ENCODE assay signal across 8 cellular contexts in genomic region chr3:66500575-66501482, GRCh38. TPM values are rescaled to one million over a fixed set of nuclear protein-coding genes. Genes with fewer than 3 reads are reported as not detected.
DNase-seq lines count a peak whose midpoint lies in the region; ATAC-seq and TF ChIP-seq lines count a peak whose summit lies in the region.

Gene LRIG1 (minus strand): TSS chr3:66501022. CDS start chr3:66500407, 615 bp downstream.

- peaks cover 48% of the 10 kb centered on the region for H4K20me1 ChIP-seq in neural progenitor cell (ENCODE audit: low read depth)

- H3K4me2 ChIP-seq in neural progenitor cell, result peak within 1 kb of the TSS; percentile 97

- peak; percentile 99 for ATAC-seq in foreskin keratinocyte

- H3K4me1 Mint-ChIP-seq in neural progenitor cell, result peaks cover 62% of the 10 kb centered on the region

- no peaks in the 10 kb centered on the region; the same call in 1 of the 2 replicates for H3K27me3 ChIP-seq in H7 (ENCODE audit: control insufficient read depth, insufficient read depth, low read length)
- H3K27me3 ChIP-seq in MG63, result no peaks in the 10 kb centered on the region
- H3K27me3 ChIP-seq in foreskin keratinocyte, result peaks cover 16% of the 10 kb centered on the region
- no peaks in the 10 kb centered on the region for H3K27me3 ChIP-seq in neural progenitor cell
- no peaks in the 10 kb centered on the region for H3K27me3 ChIP-seq in stomach smooth muscle (ENCODE audit: control insufficient read depth in 1 of 2, insufficient read depth in 2 of 2, low read length in 2 of 2)

- TF ChIP-seq CTCF in foreskin keratinocyte (conservative IDR thresholded peaks at IDR 0.05), result peak; percentile 54
- peak; percentile 31 for TF ChIP-seq CTCF in neural progenitor cell (IDR thresholded peaks at IDR 0.05)

- H3K4me3 ChIP-seq in H7 (ENCODE audit: insufficient read depth, low read depth, low read length) (peak within 1 kb of the TSS; percentile 95), MG63 (peak within 1 kb of the TSS; percentile 54), neural progenitor cell (peak within 1 kb of the TSS; percentile 99), stomach smooth muscle (ENCODE audit: low read length in 2 of 2) (peak within 1 kb of the TSS; percentile 74 to 94)

- H3K27me3 Mint-ChIP-seq in neural progenitor cell (ENCODE audit: insufficient read depth, low read depth), result peaks cover 13% of the 10 kb centered on the region

- H3F3A ChIP-seq in neural progenitor cell (ENCODE audit: low read depth), result peaks cover 50% of the 10 kb centered on the region

- no peaks in the 10 kb centered on the region for H3K36me3 ChIP-seq in H7 (replicated peaks; ENCODE audit: control insufficient read depth, insufficient read depth, low read length)
- H3K36me3 ChIP-seq in MG63, result no peaks in the 10 kb centered on the region
- H3K36me3 ChIP-seq in neural progenitor cell, result no peaks in the 10 kb centered on the region
- H3K36me3 ChIP-seq in stomach smooth muscle (ENCODE audit: control insufficient read depth in 2 of 2, insufficient read depth in 2 of 2, low read length in 2 of 2), result no peaks in the 10 kb centered on the region

- DNase-seq in ELF-1 (ENCODE audit: low read depth, low spot score), result peak; percentile 98
- DNase-seq in H7, result peak; percentile 98
- peak; percentile 97 for DNase-seq in MG63
- DNase-seq in SIG-M5 treated with dmso at 0.1 percent for 504 hours (lab: John Stamatoyannopoulos, UW; ENCODE audit: unreplicated experiment), result peak; percentile 97
- peak; percentile 97 for DNase-seq in activated gamma-delta T cell treated with anti-CD3 and anti-CD28 coated beads, Interleukin-2, amount 50 U/mL, for 16 hours (ENCODE audit: low read depth)
- peak; percentile 88 to 92 for DNase-seq in foreskin keratinocyte
- DNase-seq in neural progenitor cell (ENCODE audit: low spot score), result peak; percentile 100

- peak within 1 kb of the TSS; percentile 28 for H2AFZ ChIP-seq in neural progenitor cell (replicated peaks)

- H3K9me3 ChIP-seq in MG63 (no peaks in the 10 kb centered on the region), neural progenitor cell (ENCODE audit: low read depth) (no peaks in the 10 kb centered on the region), stomach smooth muscle (ENCODE audit: control insufficient read depth in 2 of 2, low read length in 2 of 2) (no peaks in the 10 kb centered on the region)

- peak within 1 kb of the TSS; percentile 95 for H3K27ac Mint-ChIP-seq in neural progenitor cell

- no peaks in the 10 kb centered on the region for H3K36me3 Mint-ChIP-seq in neural progenitor cell

- peak within 1 kb of the TSS; percentile 98 for H3K4me3 Mint-ChIP-seq in neural progenitor cell

- H3K9ac ChIP-seq in neural progenitor cell (peak within 1 kb of the TSS; percentile 85), stomach smooth muscle (ENCODE audit: low read length in 2 of 2) (peak within 1 kb of the TSS; percentile 83 to 86)

- no peaks in the 10 kb centered on the region for H3K4me1 ChIP-seq in foreskin keratinocyte
- H3K4me1 ChIP-seq in neural progenitor cell, result peaks cover 55% of the 10 kb centered on the region
- peaks cover 32% of the 10 kb centered on the region for H3K4me1 ChIP-seq in stomach smooth muscle (ENCODE audit: control insufficient read depth, insufficient read depth, low read length)

- H3K79me2 ChIP-seq in neural progenitor cell (ENCODE audit: low read depth), result peaks cover 61% of the 10 kb centered on the region

- H3K27ac ChIP-seq in foreskin keratinocyte, result peak within 1 kb of the TSS; percentile 46
- H3K27ac ChIP-seq in neural progenitor cell, result peak within 1 kb of the TSS; percentile 91
- peak within 1 kb of the TSS; percentile 85 for H3K27ac ChIP-seq in stomach smooth muscle (ENCODE audit: low read length)

- H3K9me3 Mint-ChIP-seq in neural progenitor cell, result no peaks in the 10 kb centered on the region

RNA-seq across cellular contexts. Expression of gene LRIG1, which starts in this region (rescaled TPM):
- 69.7 and 101 TPM in 2 replicates for total RNA-seq in H7 (2014; rRNA removed; shearing (Covaris generic))
- 8.4 and 9.3 TPM in 2 replicates for total RNA-seq in MG63 (2014; rRNA removed; shearing (Covaris generic); ENCODE audit: low replicate concordance)
- total RNA-seq in foreskin keratinocyte (7.9 and 15.2 TPM in 2 replicates), neural progenitor cell (ENCODE audit: low replicate concordance) (169 and 184 TPM in 2 replicates)
- 2.6 and 6.8 TPM in 2 replicates for polyA plus RNA-seq in foreskin keratinocyte

Comparison
In these comparisons a context has a peak if more than half of its experiments do, and no peak if none do; other contexts are left out.
1. Peak in every context shown above with its lines: DNase-seq, ATAC-seq, H3K4me3 ChIP-seq and H3K27ac ChIP-seq.